Comparison of ENCODE assay signal across 16 cellular contexts in the genomic region with DNA sequence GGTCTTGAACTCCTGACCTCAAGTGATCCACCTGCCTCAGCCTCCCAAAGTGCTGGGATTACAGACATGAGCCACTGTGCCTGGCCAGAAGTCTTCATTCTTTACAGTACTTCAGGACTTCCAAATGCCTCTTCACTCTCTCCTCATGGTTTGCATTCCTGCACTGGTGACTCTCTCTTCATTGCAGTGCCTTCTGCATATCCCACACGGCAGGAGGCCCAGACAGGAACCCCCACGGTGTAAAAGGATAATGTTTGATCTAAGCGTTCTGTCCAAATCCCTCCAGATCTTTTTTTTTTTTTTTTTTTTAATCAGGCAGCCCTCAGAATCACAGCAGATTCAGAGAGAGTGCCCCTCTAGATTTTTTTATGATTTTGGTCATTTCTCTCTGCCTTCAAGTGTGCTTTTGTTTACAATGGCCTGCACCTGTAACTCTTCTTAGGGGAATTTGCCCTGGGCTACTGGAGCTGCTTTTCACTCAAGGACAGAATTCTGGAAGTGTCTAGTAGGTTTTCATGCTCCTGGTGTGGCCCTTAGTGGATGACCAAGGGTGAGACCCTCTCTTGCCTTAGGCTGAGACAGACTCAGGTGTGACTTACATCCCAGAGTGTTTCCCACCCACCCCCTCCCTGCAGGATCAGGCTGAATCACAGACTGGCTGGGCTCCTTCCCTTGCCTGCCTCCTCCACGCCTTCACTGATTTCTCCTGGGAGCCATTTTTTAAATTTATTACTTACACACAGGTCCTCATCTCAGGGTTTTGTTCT. TPM values are rescaled to one million over a fixed set of nuclear protein-coding genes. Genes with fewer than 3 reads are reported as not detected.
A peak's percentile ranks its signal among the peaks of the same experiment; 100 is the strongest.
DNase-seq lines count a peak whose midpoint lies in the region; TF ChIP-seq lines count a peak whose summit lies in the region.
"Had no signal": no experiment of that assay in that cellular context is flagged by ENCODE, and none has a peak within 500 bp of the region (broad histone marks: within the 10 kb centered on the region; RNA-seq: fewer than 3 reads in every experiment).

No MANE protein-coding gene starts in this region.

- peaks cover 31% of the 10 kb centered on the region for H3K4me1 ChIP-seq in HUES64 (ENCODE audit: insufficient read depth, low read length)
- H3K4me1 ChIP-seq in esophagus muscularis mucosa, result no peaks in the 10 kb centered on the region
- H3K4me1 ChIP-seq: ascending aorta had no signal

- intact Hi-C loops in esophagus muscularis mucosa (cut with DNase I), result no loop called here

- no peaks in the 10 kb centered on the region for H3K36me3 Mint-ChIP-seq in activated CD4-positive, alpha-beta memory T cell treated with anti-CD3 and anti-CD28 coated beads, Interleukin-2, amount 10 ng/mL, durations not matched to agents 7 days and 5 days (ENCODE audit: low read depth)
- H3K36me3 Mint-ChIP-seq: T-cell had no signal

- H3K27ac ChIP-seq in HUES64 (ENCODE audit: low read depth, low read length) (peak overlapping the region; percentile 69; the same call in 1 of the 2 replicates), esophagus muscularis mucosa (replicated peaks in 1 of 4) (no peak overlapping the region), substantia nigra (ENCODE audit: low read depth, low read length, poor library complexity, severe bottlenecking) (no peak overlapping the region)
- H3K27ac ChIP-seq: ascending aorta, BLaER1 had no signal

- no peak for TF ChIP-seq POLR2A in esophagus muscularis mucosa (IDR thresholded peaks at IDR 0.05; ENCODE audit: low read depth)

- TF ChIP-seq CTCF in AG10803 (conservative IDR thresholded peaks at IDR 0.05; ENCODE audit: low read length), result no peak
- no peak for TF ChIP-seq CTCF in astrocyte of the cerebellum (IDR thresholded peaks at IDR 0.05; ENCODE audit: low read depth, low read length, missing control alignments)
- no peak for TF ChIP-seq CTCF in esophagus muscularis mucosa (IDR thresholded peaks at IDR 0.05)

- H3K27me3 Mint-ChIP-seq in activated CD4-positive, alpha-beta memory T cell treated with anti-CD3 and anti-CD28 coated beads, Interleukin-2, amount 10 ng/mL, durations not matched to agents 7 days and 5 days, result no peaks in the 10 kb centered on the region
- H3K27me3 Mint-ChIP-seq: T-cell had no signal

- H3K36me3 ChIP-seq in HUES64 (ENCODE audit: insufficient read depth, low read length), result no peaks in the 10 kb centered on the region
- H3K36me3 ChIP-seq in esophagus muscularis mucosa, result no peaks in the 10 kb centered on the region
- H3K36me3 ChIP-seq: BLaER1 had no signal

- CTCF ChIA-PET in activated CD4-positive, alpha-beta memory T cell treated with anti-CD3 and anti-CD28 coated beads, Interleukin-2, amount 10 ng/mL, durations not matched to agents 7 days and 5 days (lab: Charles Lee), result no interaction called here

- no peaks in the 10 kb centered on the region for H3K9me3 Mint-ChIP-seq in activated CD4-positive, alpha-beta memory T cell treated with anti-CD3 and anti-CD28 coated beads, Interleukin-2, amount 10 ng/mL, durations not matched to agents 7 days and 5 days
- H3K9me3 Mint-ChIP-seq: activated CD4-positive, alpha-beta T cell treated with anti-CD3 and anti-CD28 coated beads, Interleukin-2, amount 10 ng/mL, durations not matched to agents 24 days and 14 days; T-cell had no signal

- no peak overlapping the region for H3K4me3 Mint-ChIP-seq in activated CD4-positive, alpha-beta memory T cell treated with anti-CD3 and anti-CD28 coated beads, Interleukin-2, amount 10 ng/mL, durations not matched to agents 7 days and 5 days
- H3K4me3 Mint-ChIP-seq: activated CD4-positive, alpha-beta T cell treated with anti-CD3 and anti-CD28 coated beads, Interleukin-2, amount 10 ng/mL, durations not matched to agents 24 days and 14 days; T-cell had no signal

- H3K27me3 ChIP-seq in HUES64 (ENCODE audit: insufficient read depth, low read length), result no peaks in the 10 kb centered on the region
- no peaks in the 10 kb centered on the region for H3K27me3 ChIP-seq in esophagus muscularis mucosa
- H3K27me3 ChIP-seq: ascending aorta, BLaER1 had no signal

- H3K9me3 ChIP-seq in HUES64 (ENCODE audit: insufficient read depth, low read depth, low read length) (no peaks in the 10 kb centered on the region), esophagus muscularis mucosa (no peaks in the 10 kb centered on the region)
- H3K9me3 ChIP-seq: ascending aorta, BLaER1 had no signal

- no peak for TF ChIP-seq EP300 in esophagus muscularis mucosa (IDR thresholded peaks at IDR 0.05)

- H3K4me3 ChIP-seq in AG10803 (ENCODE audit: low read length) (no peak overlapping the region), HUES64 (ENCODE audit: low read length) (no peak overlapping the region), astrocyte of the cerebellum (ENCODE audit: low read depth, low read length) (no peak overlapping the region), esophagus muscularis mucosa (no peak overlapping the region)
- H3K4me3 ChIP-seq: ascending aorta, BLaER1 had no signal

- 25% methylated on average over 2 of the region's 4 CpGs for WGBS in HUES64
- 55% methylated on average over 4 of the region's 4 CpGs for whole genome bisulfite sequencing in esophagus muscularis mucosa

- in situ Hi-C loops in astrocyte of the cerebellum (cut with HindIII; ENCODE audit: low sequenced_read_pairs), result no loop called here

- POLR2A ChIA-PET in activated CD4-positive, alpha-beta memory T cell treated with anti-CD3 and anti-CD28 coated beads, Interleukin-2, amount 10 ng/mL, durations not matched to agents 7 days and 5 days (lab: Charles Lee), result no interaction called here

- H3K27ac Mint-ChIP-seq in activated CD4-positive, alpha-beta memory T cell treated with anti-CD3 and anti-CD28 coated beads, Interleukin-2, amount 10 ng/mL, durations not matched to agents 7 days and 5 days, result no peak overlapping the region
- H3K27ac Mint-ChIP-seq: activated CD4-positive, alpha-beta T cell treated with anti-CD3 and anti-CD28 coated beads, Interleukin-2, amount 10 ng/mL, durations not matched to agents 24 days and 14 days; T-cell had no signal

- no peak overlapping the region for H3K9ac ChIP-seq in HUES64 (ENCODE audit: low read depth, low read length)
- H3K9ac ChIP-seq: BLaER1 had no signal

- DNase-seq in AG10803 (ENCODE audit: low read depth) (peak; percentile 83), astrocyte of the cerebellum (ENCODE audit: low read depth) (peak; percentile 60), islet precursor cell (peak; percentile 96), esophagus muscularis mucosa (ENCODE audit: extremely low spot score) (no peak), substantia nigra (lab: John Stamatoyannopoulos, UW) (no peak)
- DNase-seq in activated CD4-positive, alpha-beta T cell treated with anti-CD3 and anti-CD28 coated beads for 48 hours, result no peak
- DNase-seq in activated CD4-positive, alpha-beta memory T cell treated with anti-CD3 and anti-CD28 coated beads, Interleukin-2, amount 10 ng/mL, durations not matched to agents 7 days and 5 days, result no peak
- DNase-seq: activated CD4-positive, alpha-beta T cell treated with anti-CD3 and anti-CD28 coated beads, Interleukin-2, amount 10 ng/mL, durations not matched to agents 24 days and 14 days; hippocampal formation; NCI-H2107; stimulated activated CD4-positive, alpha-beta T cell treated with anti-CD3 and anti-CD28 coated beads, Interleukin-4, amount 100 ng/mL, for 24 hours; stimulated activated naive CD4-positive, alpha-beta T cell treated with Interleukin-2 at 50 U/mL for 16 hours; T-cell had no signal

- H3K4me1 Mint-ChIP-seq in activated CD4-positive, alpha-beta memory T cell treated with anti-CD3 and anti-CD28 coated beads, Interleukin-2, amount 10 ng/mL, durations not matched to agents 7 days and 5 days, result peaks cover 3% of the 10 kb centered on the region
- H3K4me1 Mint-ChIP-seq: activated CD4-positive, alpha-beta T cell treated with anti-CD3 and anti-CD28 coated beads, Interleukin-2, amount 10 ng/mL, durations not matched to agents 24 days and 14 days; T-cell had no signal

RNA-seq across cellular contexts. Expression of gene NF1, which starts 19.8 kb away (rescaled TPM):
- 15.9 TPM for polyA plus RNA-seq in HUES64 (2013, experiment 1 of 2)
- polyA plus RNA-seq in HUES64 (2013, experiment 2 of 2), result 15.5 TPM
- 10 to 100 TPM; 40.9 to 64.8 (median 44.5) TPM for total RNA-seq in esophagus muscularis mucosa
- 10 to 100 TPM; 22.6 to 25.5 TPM for total RNA-seq in activated CD4-positive, alpha-beta memory T cell treated with anti-CD3 and anti-CD28 coated beads, Interleukin-2, amount 10 ng/mL, durations not matched to agents 7 days and 5 days

Comparison
In these comparisons a context has a peak if more than half of its experiments do, and no peak if none do; other contexts are left out.
1. DNase-seq: peak in AG10803 (single experiment), astrocyte of the cerebellum (single experiment) and islet precursor cell (single experiment); none in esophagus muscularis mucosa (single experiment), activated CD4-positive, alpha-beta T cell treated with anti-CD3 and anti-CD28 coated beads for 48 hours (single experiment), substantia nigra (0 of 49) and activated CD4-positive, alpha-beta memory T cell treated with anti-CD3 and anti-CD28 coated beads, Interleukin-2, amount 10 ng/mL, durations not matched to agents 7 days and 5 days (single experiment).